12 cellular contexts compared by ENCODE assay signal in genomic region chr12:57138526-57139272, GRCh38. TPM values are rescaled to one million over a fixed set of nuclear protein-coding genes. Genes with fewer than 3 reads are reported as not detected.
DNase-seq lines count a peak whose midpoint lies in the region; ATAC-seq and TF ChIP-seq lines count a peak whose summit lies in the region.
"Had no signal": no experiment of that assay in that cellular context is flagged by ENCODE, and none has a peak within 500 bp of the region (broad histone marks: within the 10 kb centered on the region; RNA-seq: fewer than 3 reads in every experiment).

No MANE protein-coding gene starts in this region.

- ATAC-seq in Right ventricle myocardium inferior: peak; percentile 69
- ATAC-seq in CD4-positive, alpha-beta T cell (ENCODE audit: poor library complexity): no peak

- H3K27me3 Mint-ChIP-seq in osteocyte (ENCODE audit: unreplicated experiment) (no peaks in the 10 kb centered on the region), progenitor cell of endocrine pancreas (no peaks in the 10 kb centered on the region)
- H3K27me3 Mint-ChIP-seq in CD4-positive, alpha-beta T cell: no peaks in the 10 kb centered on the region

- H3K27ac Mint-ChIP-seq in osteocyte (ENCODE audit: unreplicated experiment) (peak overlapping the region; percentile 2), progenitor cell of endocrine pancreas (no peak overlapping the region)
- no peak overlapping the region for H3K27ac Mint-ChIP-seq in CD4-positive, alpha-beta T cell

- H3K4me3 Mint-ChIP-seq in osteocyte (ENCODE audit: unreplicated experiment) (no peak overlapping the region), progenitor cell of endocrine pancreas (ENCODE audit: low read depth) (no peak overlapping the region)
- no peak overlapping the region for H3K4me3 Mint-ChIP-seq in CD4-positive, alpha-beta T cell

- peaks cover 41% of the 10 kb centered on the region for H3K36me3 Mint-ChIP-seq in osteocyte (ENCODE audit: unreplicated experiment)
- H3K36me3 Mint-ChIP-seq in CD4-positive, alpha-beta T cell (ENCODE audit: low read depth): no peaks in the 10 kb centered on the region
- H3K36me3 Mint-ChIP-seq in progenitor cell of endocrine pancreas (ENCODE audit: insufficient read depth): peaks cover 17% of the 10 kb centered on the region

- intact Hi-C loops in Right ventricle myocardium inferior (cut with DNase I): no loop called here
- intact Hi-C loops in spleen (cut with DNase I; ENCODE audit: low total_unique reads): no loop called here
- intact Hi-C loops in CD4-positive, alpha-beta T cell (cut with DNase I, micrococcal nuclease): no loop called here

- H3K4me3 ChIP-seq in AG10803 (ENCODE audit: low read length) (no peak overlapping the region; the same call in 1 of the 2 replicates), SJCRH30 (no peak overlapping the region), spleen (no peak overlapping the region)
- H3K4me3 ChIP-seq: SJSA1 had no signal

- no peak for TF ChIP-seq CTCF in AG10803 (conservative IDR thresholded peaks at IDR 0.05; ENCODE audit: low read length)
- no peak for TF ChIP-seq CTCF in osteocyte (IDR thresholded peaks at IDR 0.05)
- no peak for TF ChIP-seq CTCF in spleen (IDR thresholded peaks at IDR 0.05 in 8 of 11, conservative IDR thresholded peaks at IDR 0.05 in 3 of 11)
- TF ChIP-seq CTCF in CD4-positive, alpha-beta T cell (IDR thresholded peaks at IDR 0.05): no peak
- no peak for TF ChIP-seq CTCF in progenitor cell of endocrine pancreas (IDR thresholded peaks at IDR 0.05; ENCODE audit: unreplicated experiment)

- no peak for TF ChIP-seq POLR2A in spleen (IDR thresholded peaks at IDR 0.05)

- H3K9me3 Mint-ChIP-seq in osteocyte (ENCODE audit: unreplicated experiment) (no peaks in the 10 kb centered on the region), progenitor cell of endocrine pancreas (ENCODE audit: low read depth) (no peaks in the 10 kb centered on the region)
- no peaks in the 10 kb centered on the region for H3K9me3 Mint-ChIP-seq in CD4-positive, alpha-beta T cell

- no peak overlapping the region for H3K27ac ChIP-seq in SJCRH30
- H3K27ac ChIP-seq in spleen: peak overlapping the region in 3 of 8 donors; percentile 49 to 57 (median 56)
- H3K27ac ChIP-seq in CD4-positive, alpha-beta T cell (ENCODE audit: low read depth, low read length): no peak overlapping the region
- H3K27ac ChIP-seq: SJSA1 had no signal

- POLR2A ChIA-PET in CD4-positive, alpha-beta T cell (lab: Charles Lee): no interaction called here

- H3K27me3 ChIP-seq in SJCRH30 (no peaks in the 10 kb centered on the region), spleen (replicated peaks in 1 of 7) (no peaks in the 10 kb centered on the region)
- H3K27me3 ChIP-seq in CD4-positive, alpha-beta T cell (ENCODE audit: control insufficient read depth, insufficient read depth, low read length): no peaks in the 10 kb centered on the region
- H3K27me3 ChIP-seq: SJSA1 had no signal

- peaks cover 25% of the 10 kb centered on the region for H3K36me3 ChIP-seq in SJCRH30
- peaks cover 0 to 42% (median 0%) of the 10 kb centered on the region in 6 donors for H3K36me3 ChIP-seq in spleen

- CTCF ChIA-PET in CD4-positive, alpha-beta T cell (lab: Charles Lee): no interaction called here

- H3K4me1 ChIP-seq in SJCRH30 (peaks cover 13% of the 10 kb centered on the region), spleen (peaks cover 3 to 75% (median 31%) of the 10 kb centered on the region in 6 donors)

- H3K9me3 ChIP-seq in SJCRH30 (replicated peaks) (no peaks in the 10 kb centered on the region), spleen (no peaks in the 10 kb centered on the region)
- H3K9me3 ChIP-seq in CD4-positive, alpha-beta T cell (ENCODE audit: control insufficient read depth, low read length): no peaks in the 10 kb centered on the region
- H3K9me3 ChIP-seq: SJSA1 had no signal

- H3K4me1 Mint-ChIP-seq in osteocyte (ENCODE audit: unreplicated experiment): peaks cover 77% of the 10 kb centered on the region
- H3K4me1 Mint-ChIP-seq in CD4-positive, alpha-beta T cell (ENCODE audit: low read depth): peaks cover 6% of the 10 kb centered on the region
- peaks cover 14% of the 10 kb centered on the region for H3K4me1 Mint-ChIP-seq in progenitor cell of endocrine pancreas (ENCODE audit: low read depth)

- DNase-seq in AG10803 (ENCODE audit: low read depth): peak; percentile 76
- peak; percentile 71 to 78 for DNase-seq in SJCRH30
- peak; percentile 92 for DNase-seq in Right ventricle myocardium inferior (ENCODE audit: missing footprints)
- no peak for DNase-seq in osteocyte (ENCODE audit: extremely low spot score, unreplicated experiment)
- DNase-seq in spleen: no peak
- no peak for DNase-seq in CD4-positive, alpha-beta T cell
- DNase-seq in progenitor cell of endocrine pancreas (ENCODE audit: low spot score, unreplicated experiment): no peak
- DNase-seq in DMS53 treated with DMSO at 0.1 percent for 48 hours (lab: John Stamatoyannopoulos, UW; ENCODE audit: unreplicated experiment): no peak
- DNase-seq: NCI-H1417 treated with DMSO at 0.1 percent for 48 hours had no signal

- WGBS in spleen, 5 donors: 62 to 85% (median 72%) methylated on average over 13 of the region's 13 CpGs

RNA-seq across cellular contexts. Expression of gene LRP1-AS, which starts 8.7 kb away (rescaled TPM):
- 1.1 and 1.3 TPM in 2 replicates for total RNA-seq in SJCRH30 (2014; rRNA removed; shearing (Covaris generic))
- not detected for total RNA-seq in Right ventricle myocardium inferior
- not detected in 2 replicates for total RNA-seq in osteocyte
- total RNA-seq in spleen: not detected
- not detected for polyA plus RNA-seq in spleen
- total RNA-seq in CD4-positive, alpha-beta T cell: not detected
- not detected in 2 replicates for total RNA-seq in progenitor cell of endocrine pancreas
- total RNA-seq: activated CD8-positive, alpha-beta memory T cell treated with anti-CD3 and anti-CD28 coated beads for 36 hours; bronchial epithelial cell; SJSA1 had no signal

RNA-seq across cellular contexts. Expression of gene LRP1, which starts 10.4 kb away (rescaled TPM):
- total RNA-seq in SJCRH30 (2014; rRNA removed; shearing (Covaris generic)): 53.7 and 58.6 TPM in 2 replicates
- total RNA-seq in Right ventricle myocardium inferior (143 TPM), osteocyte (591 and 603 TPM in 2 replicates), spleen (100 to 1,000 TPM; 103 to 216 (median 181) TPM), progenitor cell of endocrine pancreas (93.4 and 95.7 TPM in 2 replicates)
- 10 to 100 TPM in 2 of 3 donors, 1 to 10 TPM in 1; 8.9 to 24.0 (median 13.0) TPM for polyA plus RNA-seq in spleen
- 1 to 10 TPM; 6.6 to 8.5 TPM for total RNA-seq in CD4-positive, alpha-beta T cell

RNA-seq across cellular contexts. Expression of gene STAT6, which starts 27.5 kb away (rescaled TPM):
- total RNA-seq in SJCRH30 (2014; rRNA removed; shearing (Covaris generic)): 15.1 and 15.8 TPM in 2 replicates
- total RNA-seq in Right ventricle myocardium inferior (58.3 TPM), osteocyte (154 and 161 TPM in 2 replicates), spleen (100 to 1,000 TPM; 196 to 336 (median 280) TPM), progenitor cell of endocrine pancreas (130 and 136 TPM in 2 replicates)
- 100 to 1,000 TPM; 140 to 312 (median 241) TPM for polyA plus RNA-seq in spleen
- 100 to 1,000 TPM; 133 to 144 TPM for total RNA-seq in CD4-positive, alpha-beta T cell

RNA-seq across cellular contexts. Expression of gene NAB2, which starts 49.8 kb away (rescaled TPM):
- 87.8 and 89.9 TPM in 2 replicates for total RNA-seq in SJCRH30 (2014; rRNA removed; shearing (Covaris generic))
- total RNA-seq in Right ventricle myocardium inferior (9.8 TPM), osteocyte (41.9 and 42.8 TPM in 2 replicates), spleen (10 to 100 TPM; 14.8 to 25.0 (median 18.2) TPM), progenitor cell of endocrine pancreas (13.4 and 13.8 TPM in 2 replicates)
- polyA plus RNA-seq in spleen: 10 to 100 TPM in 2 of 3 donors, 1 to 10 TPM in 1; 9.0 to 19.1 (median 13.2) TPM
- total RNA-seq in CD4-positive, alpha-beta T cell: 1 to 10 TPM; 4.8 to 6.1 TPM

Comparison
In these comparisons a context has a peak if more than half of its experiments do, and no peak if none do; other contexts are left out.
1. DNase-seq: peak in AG10803 (single experiment), SJCRH30 (2 of 2) and Right ventricle myocardium inferior (single experiment); none in osteocyte (single experiment), spleen (single experiment), CD4-positive, alpha-beta T cell (0 of 10), progenitor cell of endocrine pancreas (single experiment) and DMS53 treated with DMSO at 0.1 percent for 48 hours (single experiment).